Comparison of ENCODE assay signal across 8 cellular contexts in the genomic region with DNA sequence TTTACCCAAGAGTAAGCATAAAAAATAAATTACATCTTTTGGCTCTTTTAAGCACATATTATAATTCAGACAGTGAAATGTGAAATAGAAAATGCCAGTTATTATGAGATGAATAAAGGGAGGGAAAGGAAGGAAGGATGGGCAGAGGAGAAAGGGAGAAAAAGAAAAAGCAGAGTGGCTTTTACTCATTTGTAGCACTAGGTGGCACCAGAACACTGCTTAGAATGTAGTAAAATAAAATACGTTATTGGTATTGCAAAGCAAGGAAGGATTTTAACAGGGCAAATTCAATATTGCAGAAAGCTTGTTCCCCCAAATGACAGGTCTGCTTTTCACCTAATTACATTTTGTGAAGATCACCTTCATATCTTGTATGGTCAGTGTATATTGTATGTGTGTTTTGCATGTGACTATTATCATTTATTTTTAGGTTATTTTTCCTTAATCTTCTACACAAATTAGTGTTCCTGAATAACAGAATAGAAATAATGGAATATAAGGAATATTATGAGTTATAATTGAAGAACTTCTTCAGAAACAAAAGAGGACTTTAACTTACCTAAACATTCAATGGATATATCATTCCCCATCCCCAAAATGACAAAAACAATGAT. TPM values are rescaled to one million over a fixed set of nuclear protein-coding genes. Genes with fewer than 3 reads are reported as not detected.
A peak's percentile ranks its signal among the peaks of the same experiment; 100 is the strongest.
DNase-seq lines count a peak whose midpoint lies in the region; ATAC-seq and TF ChIP-seq lines count a peak whose summit lies in the region.

No MANE protein-coding gene starts in this region.

- H3K79me2 ChIP-seq in mammary epithelial cell (ENCODE audit: insufficient read depth, low read length) = no peaks in the 10 kb centered on the region

- CTCF ChIA-PET in mammary epithelial cell (lab: Charles Lee; ENCODE audit: low non-redundant PET) = no interaction called here

- H3K4me1 ChIP-seq in mammary epithelial cell (ENCODE audit: insufficient read depth, low read length) = no peaks in the 10 kb centered on the region

- no peak overlapping the region for H2AFZ ChIP-seq in mammary epithelial cell (ENCODE audit: low read depth, low read length)

- DNase-seq in AG10803 (ENCODE audit: low read depth) (peak; percentile 28), NCI-H748 (lab: John Stamatoyannopoulos, UW; ENCODE audit: unreplicated experiment) (peak; percentile 23), mammary epithelial cell (peak; percentile 17), myocyte (ENCODE audit: low read depth) (peak; percentile 21), MV-4-11 (lab: John Stamatoyannopoulos, UW) (no peak)

- ATAC-seq in GM18868 (IDR thresholded peaks at IDR 0.05; ENCODE audit: unreplicated experiment) (peak; percentile 54), HG02678 (IDR thresholded peaks at IDR 0.05; ENCODE audit: unreplicated experiment) (no peak), HG03108 (IDR thresholded peaks at IDR 0.05; ENCODE audit: unreplicated experiment) (no peak)

- peak; percentile 84 for TF ChIP-seq CTCF in AG10803 (conservative IDR thresholded peaks at IDR 0.05; ENCODE audit: low read length)
- peak; percentile 77 to 80 for TF ChIP-seq CTCF in mammary epithelial cell (conservative IDR thresholded peaks at IDR 0.05 in 1 of 2, IDR thresholded peaks at IDR 0.05 in 1 of 2; ENCODE audit: extremely low read depth in 1 of 2, insufficient read depth in 1 of 2, low read depth in 1 of 2, low read length in 2 of 2)

- H3K9me3 ChIP-seq in mammary epithelial cell (replicated peaks; ENCODE audit: insufficient read depth, low read length) = no peaks in the 10 kb centered on the region

- intact Hi-C loops in mammary epithelial cell (cut with micrococcal nuclease) = loop anchor here (1.0 to 10.0 kb wide), 5 partner anchors 60 to 806 kb away; a partner anchor contains a TSS

- H3K4me3 ChIP-seq in AG10803 (ENCODE audit: low read length) = no peak overlapping the region
- H3K4me3 ChIP-seq in mammary epithelial cell (replicated peaks in 1 of 3; ENCODE audit: insufficient read depth in 1 of 3, low read depth in 2 of 3, low read length in 3 of 3) = no peak overlapping the region

- H3K4me2 ChIP-seq in mammary epithelial cell (ENCODE audit: insufficient read depth, low read depth, low read length) = no peak overlapping the region

- H3K27ac ChIP-seq in mammary epithelial cell (ENCODE audit: insufficient read depth, low read depth, low read length) = no peak overlapping the region

- no peak overlapping the region for H3K9ac ChIP-seq in mammary epithelial cell (ENCODE audit: insufficient read depth, low read length)

- H4K20me1 ChIP-seq in mammary epithelial cell (ENCODE audit: insufficient read depth, low read length) = no peaks in the 10 kb centered on the region

- WGBS in mammary epithelial cell (ENCODE audit: low coverage, missing lambda C conversion rate) = 0% methylated on average over 1 of the region's 1 CpG

- no TSS peak for BruUV-seq in mammary epithelial cell (replicated peaks; lab: Mats Ljungman, UMichigan)

- dilution Hi-C loops in mammary epithelial cell (cut with HindIII; ENCODE audit: low sequenced_read_pairs) = no loop called here

- no peaks in the 10 kb centered on the region for H3K36me3 ChIP-seq in mammary epithelial cell (ENCODE audit: insufficient read depth, low read length)

- H3K27me3 ChIP-seq in mammary epithelial cell (ENCODE audit: insufficient read depth, low read length) = peaks cover 2% of the 10 kb centered on the region

- in situ Hi-C loops in mammary epithelial cell (cut with MboI; ENCODE audit: low sequenced_read_pairs in 2 of 2) = no loop called here

RNA-seq across cellular contexts. Expression of a gene that starts 9.1 kb away (rescaled TPM):
- 10 to 100 TPM; 41.1 to 67.5 TPM for total RNA-seq in mammary epithelial cell
- polyA plus RNA-seq in mammary epithelial cell = 16.5 TPM
- polyA minus RNA-seq in mammary epithelial cell = 94.3 TPM
- total RNA-seq in myocyte = 2.3 and 6.6 TPM in 2 replicates
- polyA plus RNA-seq in myocyte (2012) = 6.6 TPM

RNA-seq across cellular contexts. Expression of a gene that starts 22.9 kb away (rescaled TPM):
- 1 to 10 TPM; 6.3 to 8.5 TPM for total RNA-seq in mammary epithelial cell
- polyA plus RNA-seq in mammary epithelial cell = 6.8 TPM
- 11.5 TPM for polyA minus RNA-seq in mammary epithelial cell
- 0.05 TPM in 1 of 2 replicates, not detected in the other for total RNA-seq in myocyte
- polyA plus RNA-seq in myocyte (2012) = not detected
